14 cellular contexts compared by ENCODE assay signal in genomic region chr19:45824041-45824471, GRCh38. TPM values are rescaled to one million over a fixed set of nuclear protein-coding genes. Genes with fewer than 3 reads are reported as not detected.
A peak's percentile ranks its signal among the peaks of the same experiment; 100 is the strongest.
DNase-seq lines count a peak whose midpoint lies in the region; ATAC-seq and TF ChIP-seq lines count a peak whose summit lies in the region.
"Had no signal": no experiment of that assay in that cellular context is flagged by ENCODE, and none has a peak within 500 bp of the region (broad histone marks: within the 10 kb centered on the region; RNA-seq: fewer than 3 reads in every experiment).

No MANE protein-coding gene starts in this region.

- in situ Hi-C loops in G401 (cut with HindIII; ENCODE audit: low sequenced_read_pairs): no loop called here

- ATAC-seq in Right ventricle myocardium superior (ENCODE audit: poor library complexity): no peak
- no peak for ATAC-seq in GM18868 (IDR thresholded peaks at IDR 0.05; ENCODE audit: unreplicated experiment)
- no peak for ATAC-seq in HG02798 (IDR thresholded peaks at IDR 0.05; ENCODE audit: poor library complexity, unreplicated experiment)
- ATAC-seq: T-helper 17 cell had no signal

- H3K4me1 Mint-ChIP-seq in progenitor cell of endocrine pancreas (ENCODE audit: low read depth): no peaks in the 10 kb centered on the region
- H3K4me1 Mint-ChIP-seq: CD8-positive, alpha-beta memory T cell had no signal

- peaks cover 4% of the 10 kb centered on the region for H3K4me1 ChIP-seq in colonic mucosa

- no peaks in the 10 kb centered on the region for H3K27me3 Mint-ChIP-seq in progenitor cell of endocrine pancreas
- H3K27me3 Mint-ChIP-seq: CD8-positive, alpha-beta memory T cell; T-helper 17 cell had no signal

- no peak overlapping the region for H3K9ac ChIP-seq in colonic mucosa (ENCODE audit: low read depth in 2 of 2, low read length in 2 of 2)

- H3K27ac ChIP-seq in colonic mucosa: no peak overlapping the region

- no peaks in the 10 kb centered on the region for H3K27me3 ChIP-seq in colonic mucosa
- H3K27me3 ChIP-seq: cardiac muscle cell had no signal

- DNase-seq in G401 (ENCODE audit: low spot score) (peak; percentile 14), NCI-H2171 (lab: John Stamatoyannopoulos, UW) (peak; percentile 65), colonic mucosa (peak; percentile 53), occipital lobe (lab: John Stamatoyannopoulos, UW) (peak; percentile 28), progenitor cell of endocrine pancreas (ENCODE audit: low spot score, unreplicated experiment) (no peak), Right ventricle myocardium superior (no peak)
- DNase-seq: activated CD8-positive, alpha-beta memory T cell treated with anti-CD3 and anti-CD28 coated beads, Interleukin-2, amount 50 U/mL, for 4 hours; CD8-positive, alpha-beta memory T cell; T-helper 17 cell had no signal

- no peaks in the 10 kb centered on the region for H3K9me3 ChIP-seq in colonic mucosa

- H3K27ac Mint-ChIP-seq in progenitor cell of endocrine pancreas: no peak overlapping the region

- TF ChIP-seq CTCF in colonic mucosa (IDR thresholded peaks at IDR 0.05) (no peak), progenitor cell of endocrine pancreas (IDR thresholded peaks at IDR 0.05; ENCODE audit: unreplicated experiment) (no peak)

- intact Hi-C loops in colonic mucosa (cut with DNase I) (no loop called here), Right ventricle myocardium superior (cut with DNase I) (no loop called here)

- H3K36me3 ChIP-seq in colonic mucosa: peaks cover 5% of the 10 kb centered on the region

- H3K4me3 Mint-ChIP-seq in progenitor cell of endocrine pancreas (ENCODE audit: low read depth): no peak overlapping the region
- H3K4me3 Mint-ChIP-seq: CD8-positive, alpha-beta memory T cell; T-helper 17 cell had no signal

- peaks cover 20% of the 10 kb centered on the region for H3K36me3 Mint-ChIP-seq in progenitor cell of endocrine pancreas (ENCODE audit: insufficient read depth)

- H3K4me3 ChIP-seq in colonic mucosa: no peak overlapping the region
- H3K4me3 ChIP-seq: cardiac muscle cell, lung had no signal

- no peaks in the 10 kb centered on the region for H3K9me3 Mint-ChIP-seq in progenitor cell of endocrine pancreas (ENCODE audit: low read depth)
- H3K9me3 Mint-ChIP-seq: CD8-positive, alpha-beta memory T cell had no signal

RNA-seq across cellular contexts. Expression of gene RSPH6A, which starts 8.9 kb away (rescaled TPM):
- 0.12 TPM in 1 of 2 replicates, not detected in the other for total RNA-seq in G401 (2014; rRNA removed; shearing (Covaris generic))
- total RNA-seq in colonic mucosa (under 1 TPM in 1 of 2 donors, not detected in 1; 0.12 TPM), occipital lobe (0.16 TPM), progenitor cell of endocrine pancreas (0.42 and 0.48 TPM in 2 replicates), Right ventricle myocardium superior (0.08 TPM)

RNA-seq across cellular contexts. Expression of gene DMWD, which starts 31.4 kb away (rescaled TPM):
- total RNA-seq in G401 (2014; rRNA removed; shearing (Covaris generic)): 20.5 and 28.6 TPM in 2 replicates
- total RNA-seq in colonic mucosa: 10 to 100 TPM; 29.1 to 43.6 TPM
- 41.0 TPM for total RNA-seq in occipital lobe
- total RNA-seq in progenitor cell of endocrine pancreas: 99.4 and 108 TPM in 2 replicates
- total RNA-seq in Right ventricle myocardium superior: 57.2 TPM

RNA-seq across cellular contexts. Expression of gene SYMPK, which starts 38.9 kb away (rescaled TPM):
- 131 and 136 TPM in 2 replicates for total RNA-seq in G401 (2014; rRNA removed; shearing (Covaris generic))
- total RNA-seq in colonic mucosa (100 to 1,000 TPM in 1 of 2 donors, 10 to 100 TPM in 1; 55.7 to 101 TPM), occipital lobe (16.4 TPM), progenitor cell of endocrine pancreas (112 and 114 TPM in 2 replicates), Right ventricle myocardium superior (29.6 TPM)

RNA-seq across cellular contexts. Expression of gene FOXA3, which starts 40.1 kb away (rescaled TPM):
- total RNA-seq in G401 (2014; rRNA removed; shearing (Covaris generic)): 4.5 and 5.5 TPM in 2 replicates
- 10 to 100 TPM; 48.5 to 55.9 TPM for total RNA-seq in colonic mucosa
- total RNA-seq in occipital lobe: not detected
- total RNA-seq in progenitor cell of endocrine pancreas: 23.5 and 25.4 TPM in 2 replicates
- total RNA-seq in Right ventricle myocardium superior: not detected
- total RNA-seq: fibroblast of villous mesenchyme, T-helper 17 cell had no signal

RNA-seq across cellular contexts. Expression of gene DMPK, which starts 41.8 kb away (rescaled TPM):
- total RNA-seq in G401 (2014; rRNA removed; shearing (Covaris generic)): 22.4 and 37.5 TPM in 2 replicates
- total RNA-seq in colonic mucosa (10 to 100 TPM; 30.6 to 36.0 TPM), occipital lobe (16.7 TPM), progenitor cell of endocrine pancreas (117 and 122 TPM in 2 replicates), Right ventricle myocardium superior (237 TPM)

Comparison
In these comparisons a context has a peak if more than half of its experiments do, and no peak if none do; other contexts are left out.
1. DNase-seq: peak in G401 (single experiment), NCI-H2171 (single experiment), colonic mucosa (single experiment) and occipital lobe (single experiment); none in progenitor cell of endocrine pancreas (single experiment) and Right ventricle myocardium superior (single experiment).